11 cellular contexts compared by ENCODE assay signal in genomic region chr10:29676732-29677131, GRCh38. TPM values are rescaled to one million over a fixed set of nuclear protein-coding genes. Genes with fewer than 3 reads are reported as not detected.
DNase-seq lines count a peak whose midpoint lies in the region; ATAC-seq and TF ChIP-seq lines count a peak whose summit lies in the region.
"Had no signal": no experiment of that assay in that cellular context is flagged by ENCODE, and none has a peak within 500 bp of the region (broad histone marks: within the 10 kb centered on the region; RNA-seq: fewer than 3 reads in every experiment).

No MANE protein-coding gene starts in this region.

- no peak for DNase-seq in T-cell
- DNase-seq in myocyte (ENCODE audit: low read depth), result peak; percentile 82
- DNase-seq in trophoblast cell, result no peak
- DNase-seq in transverse colon, result no peak
- no peak for DNase-seq in H9
- DNase-seq: Caco-2 had no signal

- H4K8ac ChIP-seq in trophoblast cell (ENCODE audit: low read depth, low read length) (no peak overlapping the region), H9 (replicated peaks; ENCODE audit: insufficient read length, low read depth, low read length) (no peak overlapping the region)

- H3K9ac ChIP-seq in trophoblast cell (ENCODE audit: low read length) (no peak overlapping the region), stomach smooth muscle (ENCODE audit: low read length in 2 of 2) (no peak overlapping the region), H9 (ENCODE audit: extremely low read depth, insufficient read length, low read length) (no peak overlapping the region)
- H3K9ac ChIP-seq: BLaER1 treated with 17β-estradiol and CSF1 and Interleukin-3, amounts not matched to agents 10 nM and 100 nM had no signal

- H4K91ac ChIP-seq in trophoblast cell (ENCODE audit: low read depth, low read length) (no peak overlapping the region), H9 (ENCODE audit: insufficient read length, low read depth, low read length) (no peak overlapping the region)

- no peak overlapping the region for H2AFZ ChIP-seq in trophoblast cell (ENCODE audit: insufficient read depth, low read length, poor library complexity)
- no peak overlapping the region for H2AFZ ChIP-seq in H9 (ENCODE audit: low read length)

- H3K36me3 ChIP-seq in trophoblast cell (ENCODE audit: control insufficient read depth in 1 of 2, insufficient read depth in 2 of 2, low read length in 2 of 2) (peaks cover 20 to 33% of the 10 kb centered on the region in 2 experiments), stomach smooth muscle (ENCODE audit: control insufficient read depth in 2 of 2, insufficient read depth in 2 of 2, low read length in 2 of 2) (peaks cover 29 to 35% of the 10 kb centered on the region in 2 donors), transverse colon (peaks cover 0 to 20% (median 0%) of the 10 kb centered on the region in 4 donors)
- H3K36me3 ChIP-seq: HAP-1 had no signal

- no peak for ATAC-seq in T-cell (replicated peaks in 1 of 4)
- ATAC-seq in HG03442 (IDR thresholded peaks at IDR 0.05; ENCODE audit: unreplicated experiment), result no peak

- no peak overlapping the region for H4K5ac ChIP-seq in H9 (ENCODE audit: insufficient read length, low read depth, low read length)

- H2AK5ac ChIP-seq in trophoblast cell (ENCODE audit: low read length) (no peak overlapping the region), H9 (ENCODE audit: insufficient read length, low read length) (no peak overlapping the region)

- no peak for TF ChIP-seq POLR2A in transverse colon (IDR thresholded peaks at IDR 0.05)

- no peak overlapping the region for H2BK20ac ChIP-seq in H9 (ENCODE audit: low read depth, low read length, poor library complexity, severe bottlenecking)

- H3K36me3 Mint-ChIP-seq in T-cell (peaks cover 27% of the 10 kb centered on the region), H9 (ENCODE audit: insufficient read depth in 1 of 3, low read depth in 3 of 3) (peaks cover 51 to 60% (median 56%) of the 10 kb centered on the region in 3 experiments)

- H3K23ac ChIP-seq in trophoblast cell (ENCODE audit: low read length), result no peak overlapping the region
- no peak overlapping the region for H3K23ac ChIP-seq in H9 (ENCODE audit: insufficient read length, low read depth, low read length)

- H3K9me3 ChIP-seq in trophoblast cell (ENCODE audit: insufficient read depth, low read depth, low read length), result peaks cover 20% of the 10 kb centered on the region
- peaks cover 0 to 4% of the 10 kb centered on the region in 2 donors for H3K9me3 ChIP-seq in stomach smooth muscle (ENCODE audit: control insufficient read depth in 2 of 2, low read length in 2 of 2)
- H3K9me3 ChIP-seq in transverse colon, result peaks cover 0 to 6% of the 10 kb centered on the region in 2 donors
- H3K9me3 ChIP-seq in H9 (ENCODE audit: control insufficient read depth, low read depth, low read length), result peaks cover 30% of the 10 kb centered on the region

- peak overlapping the region; percentile 58 for H3K4me3 ChIP-seq in trophoblast cell (ENCODE audit: low read depth, low read length)
- H3K4me3 ChIP-seq in stomach smooth muscle (ENCODE audit: low read length in 2 of 2), result no peak overlapping the region
- no peak overlapping the region for H3K4me3 ChIP-seq in transverse colon
- H3K4me3 ChIP-seq: HAP-1 had no signal

- TF ChIP-seq CTCF in transverse colon (IDR thresholded peaks at IDR 0.05) (no peak), H9 (conservative IDR thresholded peaks at IDR 0.05) (no peak)

- H3K18ac ChIP-seq in trophoblast cell (ENCODE audit: low read length) (no peak overlapping the region), H9 (ENCODE audit: insufficient read length, low read depth, low read length) (no peak overlapping the region)

- H3K4me3 Mint-ChIP-seq in T-cell (peak overlapping the region in 1 of 3 donors; percentile 81), H9 (no peak overlapping the region)
- H3K4me3 Mint-ChIP-seq: B cell had no signal

- H3K56ac ChIP-seq in H9 (ENCODE audit: insufficient read length, low read depth, low read length), result no peak overlapping the region

- H3K4me1 ChIP-seq in trophoblast cell (ENCODE audit: control insufficient read depth in 1 of 2, insufficient read depth in 2 of 2, low read length in 2 of 2) (peaks cover 0 to 2% of the 10 kb centered on the region in 2 experiments), stomach smooth muscle (ENCODE audit: control insufficient read depth, insufficient read depth, low read length) (peaks cover 22% of the 10 kb centered on the region), transverse colon (peaks cover 0 to 4% (median 1%) of the 10 kb centered on the region in 4 donors), H9 (ENCODE audit: insufficient read depth, low read length) (no peaks in the 10 kb centered on the region)
- H3K4me1 ChIP-seq: Caco-2, HAP-1 had no signal

- no peak overlapping the region for H3K27ac ChIP-seq in trophoblast cell (ENCODE audit: low read depth, low read length)
- peak overlapping the region; percentile 31 for H3K27ac ChIP-seq in stomach smooth muscle (ENCODE audit: low read length)
- H3K27ac ChIP-seq in transverse colon, result no peak overlapping the region
- no peak overlapping the region for H3K27ac ChIP-seq in H9 (ENCODE audit: insufficient read length, low read depth, low read length)
- H3K27ac ChIP-seq: BLaER1 treated with 17β-estradiol and CSF1 and Interleukin-3, amounts not matched to agents 10 nM and 100 nM had no signal

- H3K27me3 ChIP-seq in trophoblast cell (ENCODE audit: insufficient read depth, low read length) (no peaks in the 10 kb centered on the region), stomach smooth muscle (ENCODE audit: control insufficient read depth in 1 of 2, insufficient read depth in 2 of 2, low read length in 2 of 2) (no peaks in the 10 kb centered on the region), transverse colon (no peaks in the 10 kb centered on the region), H9 (ENCODE audit: insufficient read depth, low read length) (no peaks in the 10 kb centered on the region)
- H3K27me3 ChIP-seq: BLaER1 treated with 17β-estradiol and CSF1 and Interleukin-3, amounts not matched to agents 10 nM and 100 nM had no signal

- no peak overlapping the region for H3K14ac ChIP-seq in trophoblast cell (ENCODE audit: low read length)
- no peak overlapping the region for H3K14ac ChIP-seq in H9 (ENCODE audit: insufficient read depth, low read length)

- H2BK120ac ChIP-seq in trophoblast cell (ENCODE audit: insufficient read depth, low read length, poor library complexity), result no peak overlapping the region
- H2BK120ac ChIP-seq in H9 (ENCODE audit: low read depth, low read length, poor library complexity, severe bottlenecking), result no peak overlapping the region

- intact Hi-C loops in transverse colon (cut with DNase I; ENCODE audit: low total_unique reads), result no loop called here

- H2BK15ac ChIP-seq in H9 (ENCODE audit: low read depth, low read length), result no peak overlapping the region

- no peaks in the 10 kb centered on the region for H3K79me2 ChIP-seq in trophoblast cell (ENCODE audit: control insufficient read depth, insufficient read depth, low read length, poor library complexity)
- H3K79me2 ChIP-seq in H9 (ENCODE audit: insufficient read depth, low read length), result no peaks in the 10 kb centered on the region

- H3K23me2 ChIP-seq in H9 (ENCODE audit: insufficient read length, low read depth, low read length, poor library complexity, severe bottlenecking), result no peaks in the 10 kb centered on the region

- H3T11ph ChIP-seq in H9 (ENCODE audit: low read length), result no peak overlapping the region

- CTCF ChIA-PET in T-cell (lab: Charles Lee), result no interaction called here

- H4K20me1 ChIP-seq in H9 (ENCODE audit: control insufficient read depth, insufficient read depth, insufficient read length), result no peaks in the 10 kb centered on the region
- H4K20me1 ChIP-seq: BLaER1 treated with 17β-estradiol and CSF1 and Interleukin-3, amounts not matched to agents 10 nM and 100 nM had no signal

- in situ Hi-C loops in transverse colon (cut with MboI; ENCODE audit: low pct_ligation_motif_present in 1 of 4, low pct_unique_long_range_greater_than_20kb in 1 of 4, low sequenced_read_pairs in 3 of 4), result no loop called here

- H3K4me2 ChIP-seq in trophoblast cell (ENCODE audit: low read length) (no peak overlapping the region), H9 (ENCODE audit: insufficient read depth, insufficient read length, low read length) (no peak overlapping the region)
- H3K4me2 ChIP-seq: BLaER1 treated with 17β-estradiol and CSF1 and Interleukin-3, amounts not matched to agents 10 nM and 100 nM had no signal

- H3K4me1 Mint-ChIP-seq in T-cell (peaks cover 68 to 77% (median 72%) of the 10 kb centered on the region in 3 donors), H9 (peaks cover 5 to 6% of the 10 kb centered on the region in 2 experiments; a peak in 3 of 4 replicates)

- no peak for TF ChIP-seq EP300 in transverse colon (IDR thresholded peaks at IDR 0.05; ENCODE audit: low read depth)

- no peak overlapping the region for H4K12ac ChIP-seq in trophoblast cell (ENCODE audit: low read depth, low read length)

- H3K79me1 ChIP-seq in trophoblast cell (ENCODE audit: low read length), result no peaks in the 10 kb centered on the region
- no peaks in the 10 kb centered on the region for H3K79me1 ChIP-seq in H9 (ENCODE audit: insufficient read depth, low read depth, low read length, poor library complexity, severe bottlenecking)

- H3K9me3 Mint-ChIP-seq in T-cell, result peaks cover 7 to 14% (median 12%) of the 10 kb centered on the region in 3 donors
- H3K9me3 Mint-ChIP-seq in H9, result peaks cover 44 to 51% of the 10 kb centered on the region in 2 experiments

- H3K4ac ChIP-seq in trophoblast cell (ENCODE audit: low read depth, low read length), result no peak overlapping the region
- no peak overlapping the region for H3K4ac ChIP-seq in H9 (ENCODE audit: low read depth, low read length)

- WGBS in trophoblast cell (ENCODE audit: extremely low coverage, insufficient coverage, insufficient read length), result no CpG with 5 or more reads among the region's 4 CpGs
- WGBS in transverse colon (ENCODE audit: low coverage in 1 of 2), 2 donors, result 86% methylated on average over 4 of the region's 4 CpGs; no CpG with 5 or more reads in 1 of the 2 donors
- WGBS in H9 (ENCODE audit: extremely low coverage, insufficient read length, low lambda C conversion rate), result no CpG with 5 or more reads among the region's 4 CpGs

- H2BK5ac ChIP-seq in trophoblast cell (ENCODE audit: low read depth, low read length, poor library complexity) (no peak overlapping the region), H9 (ENCODE audit: insufficient read length, low read length) (no peak overlapping the region)

- H3K27ac Mint-ChIP-seq in T-cell (peak overlapping the region; percentile 61 to 70), H9 (no peak overlapping the region)
- H3K27ac Mint-ChIP-seq: B cell had no signal

- POLR2A ChIA-PET in T-cell (lab: Charles Lee), result no interaction called here

- H2BK12ac ChIP-seq in trophoblast cell (ENCODE audit: low read length), result no peak overlapping the region
- H2BK12ac ChIP-seq in H9 (ENCODE audit: insufficient read length, low read depth, low read length), result no peak overlapping the region

- H3K27me3 Mint-ChIP-seq in T-cell (no peaks in the 10 kb centered on the region), H9 (ENCODE audit: low read depth) (peaks cover 2% of the 10 kb centered on the region; the same call in 1 of the 2 replicates)

RNA-seq across cellular contexts. Expression of gene SVIL, which starts 42.0 kb away (rescaled TPM):
- 10 to 100 TPM; 17.4 to 45.6 (median 19.6) TPM for total RNA-seq in T-cell
- 65.8 and 71.2 TPM in 2 replicates for total RNA-seq in myocyte
- polyA plus RNA-seq in myocyte (2012), result 30.0 TPM
- 25.1 and 25.3 TPM in 2 replicates for polyA plus RNA-seq in trophoblast cell (2013)
- total RNA-seq in transverse colon, result 100 to 1,000 TPM; 146 to 192 (median 156) TPM
- total RNA-seq in H9 (2021), result 13.1 and 15.3 TPM in 2 replicates

Comparison
In these comparisons a context has a peak if more than half of its experiments do, and no peak if none do; other contexts are left out.
1. H3K27ac Mint-ChIP-seq: peak in T-cell (2 of 2); none in H9 (0 of 3).